In genomic region chr22:17121235-17122195, GRCh38 we compare ENCODE assay signal across 1 cellular context.
TF ChIP-seq lines count a peak whose summit lies in the region.

TMEM121B (minus strand) TSS chr22:17121360; CDS start chr22:17121127, 233 bp downstream.

TF ChIP-seq in HEK293, 187 proteins besides CTCF, POLR2A, EP300 and RAD21 (continued from another document):
- peak; percentile 78 for TF ChIP-seq ZBTB26 (tag by site-specific recombination; optimal IDR thresholded peaks at IDR 0.05)
- no peak for TF ChIP-seq ZSCAN18 (tag by site-specific recombination; IDR thresholded peaks at IDR 0.05)
- TF ChIP-seq SP7 (tag by site-specific recombination; IDR thresholded peaks at IDR 0.05): peak; percentile 76
- TF ChIP-seq FEZF1 (tag by site-specific recombination; IDR thresholded peaks at IDR 0.05): no peak
- peak; percentile 67 for TF ChIP-seq ZNF398 (tag by site-specific recombination; IDR thresholded peaks at IDR 0.05)
- TF ChIP-seq ZBTB17 (tag by site-specific recombination; IDR thresholded peaks at IDR 0.05): peak; percentile 48; the same call in 1 of the 2 replicates
- TF ChIP-seq ZNF76 (tag by site-specific recombination; IDR thresholded peaks at IDR 0.05; ENCODE audit: borderline replicate concordance, low read depth): peak; percentile 78; the same call in 1 of the 2 replicates
- no peak for TF ChIP-seq ZNF169 (tag by site-specific recombination; IDR thresholded peaks at IDR 0.05)
- no peak for TF ChIP-seq ZNF626 (tag by site-specific recombination; IDR thresholded peaks at IDR 0.05)
- no peak for TF ChIP-seq ZSCAN16 (tag by site-specific recombination; IDR thresholded peaks at IDR 0.05)
- peak; percentile 72 for TF ChIP-seq ZBTB8A (tag by site-specific recombination; IDR thresholded peaks at IDR 0.05)
- TF ChIP-seq ZNF501 (tag by site-specific recombination; IDR thresholded peaks at IDR 0.05): 0 out of 2 replicates have a peak, but pooled peaks have one; percentile 50
- peak; percentile 63 for TF ChIP-seq ZBTB11 (tag by site-specific recombination; conservative IDR thresholded peaks at IDR 0.05; ENCODE audit: low read depth)
- no peak for TF ChIP-seq ZNF423 (tag by site-specific recombination; IDR thresholded peaks at IDR 0.05)
- TF ChIP-seq ZIC2 (tag by site-specific recombination; IDR thresholded peaks at IDR 0.05): peak; percentile 82
- no peak for TF ChIP-seq PRDM6 (tag by site-specific recombination; IDR thresholded peaks at IDR 0.05)
- TF ChIP-seq INSM2 (tag by site-specific recombination; IDR thresholded peaks at IDR 0.05): no peak
- peak; percentile 87 for TF ChIP-seq ZNF629 (tag by site-specific recombination; IDR thresholded peaks at IDR 0.05)
- TF ChIP-seq ZBTB21 (tag by site-specific recombination; IDR thresholded peaks at IDR 0.05): peak; percentile 86
- TF ChIP-seq ZNF391 (tag by site-specific recombination; IDR thresholded peaks at IDR 0.05; ENCODE audit: borderline replicate concordance, low read depth): peak; percentile 44; the same call in 1 of the 2 replicates
- no peak for TF ChIP-seq PBX3 (CRISPR knock-in tag; IDR thresholded peaks at IDR 0.05)
- TF ChIP-seq ZNF624 (tag by site-specific recombination; IDR thresholded peaks at IDR 0.05): no peak
- peak; percentile 91; the same call in 1 of the 2 replicates for TF ChIP-seq ZNF785 (tag by site-specific recombination; IDR thresholded peaks at IDR 0.05)
- TF ChIP-seq KLF9 (tag by site-specific recombination; IDR thresholded peaks at IDR 0.05; ENCODE audit: low read depth): peak; percentile 88; the same call in 1 of the 2 replicates
- TF ChIP-seq IKZF3 (tag by site-specific recombination; IDR thresholded peaks at IDR 0.05): peak; percentile 37; the same call in 1 of the 2 replicates
- TF ChIP-seq ZFHX2 (tag by site-specific recombination; conservative IDR thresholded peaks at IDR 0.05): peak; percentile 66
- no peak for TF ChIP-seq ZNF133 (tag by site-specific recombination; IDR thresholded peaks at IDR 0.05)
- TF ChIP-seq SP3 (tag by site-specific recombination; IDR thresholded peaks at IDR 0.05): peak; percentile 86
- TF ChIP-seq ZNF513 (tag by site-specific recombination; IDR thresholded peaks at IDR 0.05): no peak
- TF ChIP-seq ZNF280D (tag by site-specific recombination; IDR thresholded peaks at IDR 0.05): peak; percentile 73; the same call in 1 of the 2 replicates
- 0 out of 2 replicates have a peak, but pooled peaks have one; percentile 30 for TF ChIP-seq PRDM4 (tag by site-specific recombination; IDR thresholded peaks at IDR 0.05)
- TF ChIP-seq ZBTB20 (tag by site-specific recombination; IDR thresholded peaks at IDR 0.05): peak; percentile 62; the same call in 1 of the 2 replicates
- TF ChIP-seq ZNF768 (tag by site-specific recombination; IDR thresholded peaks at IDR 0.05): no peak
- TF ChIP-seq KLF16 (tag by site-specific recombination; IDR thresholded peaks at IDR 0.05): peak; percentile 84
- TF ChIP-seq ZFP69B (tag by site-specific recombination; IDR thresholded peaks at IDR 0.05): peak; percentile 70; the same call in 1 of the 2 replicates
- peak; percentile 51; the same call in 1 of the 2 replicates for TF ChIP-seq ZNF394 (tag by site-specific recombination; IDR thresholded peaks at IDR 0.05; ENCODE audit: borderline replicate concordance)
- TF ChIP-seq ZNF404 (tag by site-specific recombination; IDR thresholded peaks at IDR 0.05): no peak
- TF ChIP-seq ZEB2 (tag by site-specific recombination; IDR thresholded peaks at IDR 0.05): peak; percentile 71
- TF ChIP-seq GLIS1 (tag by site-specific recombination; IDR thresholded peaks at IDR 0.05): peak; percentile 75
TF ChIP-seq in HEK293: peak in this region for 52.
